ENCODE assay signal across 14 cellular contexts in genomic region chr13:51772105-51772455, GRCh38.
"Had no signal": no experiment of that assay in that cellular context is flagged by ENCODE, and none has a peak within 500 bp of the region (broad histone marks: within the 10 kb centered on the region; RNA-seq: fewer than 3 reads in every experiment).

No MANE protein-coding gene starts in this region.

- ATAC-seq: activated T-cell treated with anti-CD3 and anti-CD28 coated beads, Interleukin-2, amount 50 U/mL, for 72 hours; naive thymus-derived CD8-positive, alpha-beta T cell had no signal

- H3K27me3 Mint-ChIP-seq: activated naive CD8-positive, alpha-beta T cell treated with anti-CD3 and anti-CD28 coated beads for 36 hours; naive thymus-derived CD8-positive, alpha-beta T cell had no signal

- H3K27ac Mint-ChIP-seq: activated naive CD8-positive, alpha-beta T cell treated with anti-CD3 and anti-CD28 coated beads for 36 hours; activated T-cell treated with anti-CD3 and anti-CD28 coated beads, Interleukin-2, amount 50 U/mL, for 72 hours; mesothelial cell of epicardium; T-helper 1 cell treated with Interleukin-12 subunit alpha and Interleukin-12 subunit beta and Interleukin-4 antibody, amounts not matched to agents 30 μg/mL and 1 μg/mL, for 36 hours had no signal

- H3K4me3 Mint-ChIP-seq: activated naive CD8-positive, alpha-beta T cell treated with anti-CD3 and anti-CD28 coated beads for 36 hours; activated T-cell treated with anti-CD3 and anti-CD28 coated beads, Interleukin-2, amount 50 U/mL, for 72 hours; mesothelial cell of epicardium; T-helper 1 cell treated with Interleukin-12 subunit alpha and Interleukin-12 subunit beta and Interleukin-4 antibody, amounts not matched to agents 30 μg/mL and 1 μg/mL, for 36 hours; WTC11 had no signal

- H3K9me3 Mint-ChIP-seq: activated naive CD8-positive, alpha-beta T cell treated with anti-CD3 and anti-CD28 coated beads for 36 hours; activated T-cell treated with anti-CD3 and anti-CD28 coated beads, Interleukin-2, amount 50 U/mL, for 72 hours; mesothelial cell of epicardium; naive thymus-derived CD8-positive, alpha-beta T cell; T-helper 1 cell treated with Interleukin-12 subunit alpha and Interleukin-12 subunit beta and Interleukin-4 antibody, amounts not matched to agents 30 μg/mL and 1 μg/mL, for 36 hours; WTC11 had no signal

- H3K4me1 Mint-ChIP-seq: activated naive CD8-positive, alpha-beta T cell treated with anti-CD3 and anti-CD28 coated beads for 36 hours; mesothelial cell of epicardium had no signal

- H3K36me3 Mint-ChIP-seq: WTC11 had no signal

- DNase-seq: activated CD8-positive, alpha-beta memory T cell treated with anti-CD3 and anti-CD28 coated beads, Interleukin-2, amount 50 U/mL, for 48 hours; activated effector memory CD4-positive, alpha-beta T cell treated with anti-CD3 and anti-CD28 coated beads, Interleukin-2, amount 50 U/mL, for 16 hours; activated naive CD8-positive, alpha-beta T cell treated with anti-CD3 and anti-CD28 coated beads for 36 hours; activated T-cell treated with anti-CD3 and anti-CD28 coated beads, Interleukin-2, amount 50 U/mL, for 72 hours; amniotic stem cell; kidney; naive thymus-derived CD8-positive, alpha-beta T cell; sigmoid colon; stimulated activated CD4-positive, alpha-beta T cell treated with anti-CD3 and anti-CD28 coated beads, Interleukin-15, amount 100 ng/mL, for 24 hours; stimulated activated naive CD4-positive, alpha-beta T cell treated with Interleukin-2 at 50 U/mL for 16 hours; T1000 had no signal
